9 cellular contexts compared by ENCODE assay signal in the genomic region with DNA sequence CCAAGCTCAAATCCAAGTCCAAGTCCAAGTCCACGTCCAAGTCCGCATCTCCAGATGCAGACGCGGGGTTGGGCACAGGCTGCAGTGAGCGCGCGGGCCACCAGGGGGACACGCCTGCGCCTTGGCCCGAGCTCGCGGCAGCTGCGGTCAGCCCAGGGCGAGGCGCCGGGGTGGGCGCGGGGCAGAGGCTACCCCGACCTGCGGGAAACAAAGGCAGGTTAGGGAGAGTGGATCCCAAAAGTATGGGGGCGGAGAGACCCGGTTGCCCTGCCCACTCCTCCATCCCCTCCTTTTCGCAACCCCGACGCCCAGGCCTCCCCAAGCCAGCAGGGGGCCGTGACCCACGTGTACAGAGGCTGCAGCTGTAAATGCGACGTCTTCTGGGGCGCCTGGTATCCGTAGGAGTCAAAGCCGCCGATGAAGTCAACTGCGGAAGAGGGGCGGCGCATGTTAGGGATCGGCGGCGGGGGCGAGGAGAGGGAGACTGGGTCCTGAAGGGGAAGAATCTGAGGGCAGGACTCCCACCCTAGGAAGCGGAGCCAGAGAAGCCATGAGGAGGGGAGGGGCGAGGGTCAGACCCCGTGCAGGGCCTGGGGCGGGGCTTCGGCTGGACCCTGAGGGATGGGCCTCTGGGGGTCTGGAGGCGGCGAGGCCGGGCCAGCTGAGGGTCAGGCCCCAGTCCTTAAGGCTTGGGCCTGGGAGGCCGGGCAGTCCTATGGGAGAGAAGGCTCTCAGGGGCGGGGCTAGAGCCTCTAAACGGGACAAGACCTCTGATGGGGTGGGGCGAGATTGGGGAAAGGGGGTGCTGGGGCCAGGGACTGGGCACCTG. TPM values are rescaled to one million over a fixed set of nuclear protein-coding genes. Genes with fewer than 3 reads are reported as not detected.
DNase-seq lines count a peak whose midpoint lies in the region; ATAC-seq and TF ChIP-seq lines count a peak whose summit lies in the region.
"Had no signal": no experiment of that assay in that cellular context is flagged by ENCODE, and none has a peak within 500 bp of the region (broad histone marks: within the 10 kb centered on the region; RNA-seq: fewer than 3 reads in every experiment).

No MANE protein-coding gene starts in this region.

- no peaks in the 10 kb centered on the region; the same call in 1 of the 2 replicates for H3K4me1 ChIP-seq in HAP-1
- H3K4me1 ChIP-seq in skeletal muscle tissue (ENCODE audit: control insufficient read depth in 3 of 3, insufficient read depth in 3 of 3, low read length in 3 of 3): peaks cover 10 to 13% (median 11%) of the 10 kb centered on the region in 3 donors

- POLR2A ChIA-PET in RWPE1 (lab: Yijun Ruan, JAX; ENCODE audit: low non-redundant PET): interaction anchor here (0.5 kb wide), 1 partner anchor 20 kb away, joined by 3 read pairs; no protein-coding TSS in a partner anchor

- in situ Hi-C loops in HAP-1 (cut with MboI; ENCODE audit: low sequenced_read_pairs): loop anchor here (5.0 to 10.0 kb wide), 2 partner anchors 236 to 363 kb away; no protein-coding TSS in a partner anchor

- ATAC-seq in HG03565 (IDR thresholded peaks at IDR 0.05; ENCODE audit: unreplicated experiment): no peak

- H3K9ac ChIP-seq in skeletal muscle tissue (ENCODE audit: low read depth in 1 of 3, low read length in 3 of 3): peak overlapping the region in 1 of 3 donors; percentile 25

- H3K9me3 ChIP-seq in HAP-1 (no peaks in the 10 kb centered on the region), skeletal muscle tissue (ENCODE audit: control insufficient read depth in 3 of 3, low read length in 3 of 3) (no peaks in the 10 kb centered on the region)

- H3K27me3 ChIP-seq in HAP-1 (ENCODE audit: low read depth) (no peaks in the 10 kb centered on the region), skeletal muscle tissue (ENCODE audit: control insufficient read depth in 3 of 3, insufficient read depth in 3 of 3, low read length in 3 of 3) (peaks cover 0 to 7% (median 4%) of the 10 kb centered on the region in 3 donors)

- DNase-seq in AG08396 (ENCODE audit: low spot score) (peak; percentile 71), HAP-1 (ENCODE audit: low spot score in 2 of 2) (peak; percentile 27 to 83), RWPE1 (ENCODE audit: low spot score) (peak; percentile 43), astrocyte of the hippocampus (ENCODE audit: low read depth, low spot score) (peak; percentile 56)
- no peak for DNase-seq in central memory CD4-positive, alpha-beta T cell

- H3K36me3 ChIP-seq in HAP-1 (replicated peaks): no peaks in the 10 kb centered on the region
- peaks cover 0 to 2% (median 0%) of the 10 kb centered on the region in 3 donors for H3K36me3 ChIP-seq in skeletal muscle tissue (ENCODE audit: control insufficient read depth in 3 of 3, insufficient read depth in 3 of 3, low read length in 3 of 3)

- CTCF ChIA-PET in RWPE1 (lab: Yijun Ruan, JAX): interaction anchor here (0.6 to 1.7 kb wide), 24 partner anchors 8 to 528 kb away, joined by 3 to 11 read pairs (median 4); a partner anchor contains a TSS

- no peak overlapping the region for H3K27ac ChIP-seq in RWPE1
- H3K27ac ChIP-seq in skeletal muscle tissue (ENCODE audit: low read depth, low read length): no peak overlapping the region

- peak overlapping the region; percentile 12 for H3K4me3 ChIP-seq in HAP-1
- H3K4me3 ChIP-seq in iPS-11a (ENCODE audit: low read depth, low read length): peak overlapping the region; percentile 8
- H3K4me3 ChIP-seq in skeletal muscle tissue (ENCODE audit: low read length in 3 of 3): peak overlapping the region in 2 of 3 donors; percentile 43 to 61

- peak; percentile 80 for TF ChIP-seq CTCF in RWPE1 (conservative IDR thresholded peaks at IDR 0.05; ENCODE audit: low read depth)

RNA-seq across cellular contexts. Expression of a gene that starts 58.0 kb away (rescaled TPM):
- not detected for total RNA-seq in skeletal muscle tissue
- total RNA-seq: pulmonary artery endothelial cell had no signal
